In the genomic region with DNA sequence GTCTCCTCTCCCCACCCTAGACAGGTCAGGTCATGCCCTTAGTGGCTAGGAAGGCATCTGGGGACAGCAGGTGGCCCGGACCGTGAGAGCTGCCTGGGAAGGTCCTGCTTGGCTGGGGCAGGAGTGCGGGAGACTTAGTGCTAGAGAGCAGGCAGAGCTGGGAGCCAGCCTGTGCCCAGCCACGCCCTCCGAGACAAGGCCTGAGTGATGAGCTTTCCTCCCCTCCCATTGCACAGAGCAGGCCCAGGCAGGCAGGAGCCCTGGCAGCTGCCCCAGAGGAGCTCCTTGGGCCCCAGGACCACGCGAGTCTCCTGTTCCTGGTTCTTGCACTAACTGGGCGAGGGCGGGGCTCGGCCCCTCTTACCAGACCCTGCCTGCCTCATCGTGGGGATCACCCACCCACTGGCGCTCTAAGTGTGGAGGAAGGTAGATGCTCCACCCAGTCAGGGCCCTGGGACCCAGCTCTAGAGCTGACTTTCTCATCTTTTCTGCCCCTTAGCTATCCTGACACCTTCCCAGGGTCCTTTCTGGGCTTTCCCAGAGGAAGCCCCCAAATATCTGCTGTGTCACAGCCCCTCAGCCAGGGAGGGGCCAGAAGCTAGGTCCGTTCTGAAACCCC, we compare ENCODE assay signal across 10 cellular contexts. TPM values are rescaled to one million over a fixed set of nuclear protein-coding genes. Genes with fewer than 3 reads are reported as not detected.
DNase-seq lines count a peak whose midpoint lies in the region; ATAC-seq and TF ChIP-seq lines count a peak whose summit lies in the region.
"Had no signal": no experiment of that assay in that cellular context is flagged by ENCODE, and none has a peak within 500 bp of the region (broad histone marks: within the 10 kb centered on the region; RNA-seq: fewer than 3 reads in every experiment).

No MANE protein-coding gene starts in this region.

- TF ChIP-seq RAD21 in IMR-90 (IDR thresholded peaks at IDR 0.05; ENCODE audit: low read length) (no peak), SK-N-SH (IDR thresholded peaks at IDR 0.05; ENCODE audit: low read length) (no peak)

- no peaks in the 10 kb centered on the region for H3K36me3 ChIP-seq in IMR-90 (ENCODE audit: control insufficient read depth, insufficient read depth, low read length)
- H3K36me3 ChIP-seq in SK-N-SH (replicated peaks in 1 of 2; ENCODE audit: control insufficient read depth in 1 of 2, insufficient read depth in 2 of 2, low read length in 1 of 2) = no peaks in the 10 kb centered on the region
- peaks cover 0 to 11% of the 10 kb centered on the region in 2 experiments for H3K36me3 ChIP-seq in mesenchymal stem cell (ENCODE audit: control insufficient read depth in 1 of 2, insufficient read depth in 2 of 2, low read depth in 1 of 2, low read length in 2 of 2)
- H3K36me3 ChIP-seq: spleen had no signal

- peak overlapping the region; percentile 64 for H3K27ac ChIP-seq in IMR-90 (ENCODE audit: insufficient read depth, low read length)
- peak overlapping the region; percentile 81 to 85 for H3K27ac ChIP-seq in SK-N-SH (ENCODE audit: low read depth in 2 of 2, low read length in 1 of 2)
- H3K27ac ChIP-seq in mesenchymal stem cell (ENCODE audit: low read length, poor library complexity, severe bottlenecking) = no peak overlapping the region
- H3K27ac ChIP-seq: spleen had no signal

- POLR2A ChIA-PET in IMR-90 (lab: Charles Lee; ENCODE audit: unreplicated experiment) = no interaction called here
- POLR2A ChIA-PET in SK-N-SH (lab: Yijun Ruan, JAX) = interaction anchor here (0.5 to 1.0 kb wide), 2 partner anchors 11 to 18 kb away, joined by 3 to 4 read pairs; no protein-coding TSS in a partner anchor

- H4K5ac ChIP-seq in IMR-90 (ENCODE audit: low read depth, low read length) = peak overlapping the region; percentile 52

- peak overlapping the region; percentile 33; the same call in 1 of the 2 replicates for H3K9ac ChIP-seq in IMR-90 (ENCODE audit: low read depth, low read length)
- H3K9ac ChIP-seq in SK-N-SH = peak overlapping the region; percentile 56
- no peak overlapping the region for H3K9ac ChIP-seq in mesenchymal stem cell (ENCODE audit: low read length)

- no peaks in the 10 kb centered on the region for H3K9me2 ChIP-seq in SK-N-SH

- CTCF ChIA-PET in IMR-90 (lab: Yijun Ruan, JAX) (interaction anchor here (0.5 to 1.0 kb wide), 2 partner anchors 18 to 27 kb away, joined by 3 read pairs; no protein-coding TSS in a partner anchor), SK-N-SH (lab: Yijun Ruan, JAX) (interaction anchor here (1.0 to 2.1 kb wide), 4 partner anchors 11 to 80 kb away, joined by 3 to 6 read pairs (median 3); no protein-coding TSS in a partner anchor)

- intact Hi-C loops in IMR-90 (cut with micrococcal nuclease) = no loop called here

- DNase-seq in AG08396 (ENCODE audit: low spot score) (peak; percentile 67), IMR-90 (peak; percentile 24), SK-N-SH (no peak), mesenchymal stem cell (peak; percentile 36), NCI-H1048 (lab: John Stamatoyannopoulos, UW) (no peak)
- DNase-seq: activated CD4-positive, alpha-beta T cell treated with anti-CD3 and anti-CD28 coated beads, Interleukin-2, amount 10 ng/mL, durations not matched to agents 7 days and 5 days; spleen had no signal

- H3K4me3 ChIP-seq in IMR-90 (ENCODE audit: insufficient read depth, low read depth, low read length) (no peak overlapping the region), SK-N-SH (ENCODE audit: low read depth in 2 of 2, low read length in 1 of 2) (no peak overlapping the region), mesenchymal stem cell (ENCODE audit: insufficient read depth in 1 of 2, low read depth in 1 of 2, low read length in 2 of 2) (no peak overlapping the region)
- H3K4me3 ChIP-seq: spleen had no signal

- H2BK120ac ChIP-seq in IMR-90 (ENCODE audit: low read depth, low read length) (peak overlapping the region; percentile 100), mesenchymal stem cell (ENCODE audit: low read depth, low read length) (no peak overlapping the region)

- H3K4me1 ChIP-seq in IMR-90 (ENCODE audit: control insufficient read depth, insufficient read depth, low read length) (peaks cover 21% of the 10 kb centered on the region), SK-N-SH (ENCODE audit: control insufficient read depth in 1 of 2, insufficient read depth in 2 of 2, low read depth in 1 of 2, low read length in 1 of 2) (peaks cover 26 to 57% of the 10 kb centered on the region in 2 experiments; a peak in 3 of 4 replicates), mesenchymal stem cell (ENCODE audit: control insufficient read depth, insufficient read depth, low read depth, low read length) (peaks cover 18% of the 10 kb centered on the region)
- H3K4me1 ChIP-seq: spleen had no signal

- TF ChIP-seq POLR2A in IMR-90 (IDR thresholded peaks at IDR 0.05; ENCODE audit: low read depth, low read length) (no peak), GM18505 (IDR thresholded peaks at IDR 0.05; ENCODE audit: borderline replicate concordance, extremely low read depth, insufficient read depth, insufficient read length) (no peak)

- ATAC-seq in IMR-90 (ENCODE audit: low read depth) = peak; percentile 60
- ATAC-seq in HG03097 (IDR thresholded peaks at IDR 0.05; ENCODE audit: low FRiP score, unreplicated experiment) = no peak
- ATAC-seq in GM18505 (IDR thresholded peaks at IDR 0.05; ENCODE audit: unreplicated experiment) = no peak
- no peak for ATAC-seq in HG03039 (IDR thresholded peaks at IDR 0.05; ENCODE audit: unreplicated experiment)

- no peaks in the 10 kb centered on the region for H4K20me1 ChIP-seq in IMR-90 (ENCODE audit: insufficient read depth, low read length)
- H4K20me1 ChIP-seq in SK-N-SH (ENCODE audit: insufficient read depth) = no peaks in the 10 kb centered on the region

- peak overlapping the region; percentile 64 for H3K23ac ChIP-seq in IMR-90 (ENCODE audit: low read depth, low read length)
- no peak overlapping the region for H3K23ac ChIP-seq in mesenchymal stem cell (ENCODE audit: low read length in 2 of 2)

- peak overlapping the region; percentile 60 for H2AK9ac ChIP-seq in IMR-90 (replicated peaks; ENCODE audit: low read depth, low read length, poor library complexity)

- dilution Hi-C loops in IMR-90 (cut with HindIII; ENCODE audit: low sequenced_read_pairs, unreplicated experiment) = no loop called here

- peak overlapping the region; percentile 100 for H3K4ac ChIP-seq in IMR-90 (ENCODE audit: low read depth, low read length)
- no peak overlapping the region for H3K4ac ChIP-seq in mesenchymal stem cell (ENCODE audit: low read depth in 1 of 2, low read length in 2 of 2)

- H2BK12ac ChIP-seq in mesenchymal stem cell (ENCODE audit: low read length in 2 of 2) = peak overlapping the region in 1 of 2 experiments; percentile 27

- in situ Hi-C loops in IMR-90 (cut with MboI; ENCODE audit: low sequenced_read_pairs) = no loop called here

- no peaks in the 10 kb centered on the region for H3K27me3 ChIP-seq in IMR-90 (ENCODE audit: control insufficient read depth, insufficient read depth, low read length)
- no peaks in the 10 kb centered on the region for H3K27me3 ChIP-seq in SK-N-SH (ENCODE audit: insufficient read depth)
- H3K27me3 ChIP-seq in mesenchymal stem cell (ENCODE audit: control insufficient read depth in 1 of 2, insufficient read depth in 1 of 2, low read length in 2 of 2) = peaks cover 9 to 22% of the 10 kb centered on the region in 2 experiments

- H2BK20ac ChIP-seq in IMR-90 (ENCODE audit: low read depth, low read length) = peak overlapping the region; percentile 99

- H3K9me1 ChIP-seq in IMR-90 (ENCODE audit: insufficient read depth, low read length) = peaks cover 13% of the 10 kb centered on the region

- H3K14ac ChIP-seq in IMR-90 (replicated peaks; ENCODE audit: low read depth, low read length) = peak overlapping the region; percentile 97
- H3K14ac ChIP-seq in mesenchymal stem cell (ENCODE audit: low read length in 2 of 2) = peak overlapping the region in 1 of 2 experiments; percentile 90

- 50% methylated on average over 2 of the region's 13 CpGs; no CpG with 5 or more reads in 1 of the 2 experiments for WGBS in IMR-90 (ENCODE audit: extremely low coverage in 2 of 2, insufficient read length in 1 of 2), 2 experiments
- WGBS in SK-N-SH (ENCODE audit: low lambda C conversion rate) = 40% methylated on average over 1 of the region's 13 CpGs
- WGBS in mesenchymal stem cell = 66% methylated on average over 12 of the region's 13 CpGs

- H3F3A ChIP-seq in SK-N-SH (replicated peaks; ENCODE audit: insufficient read depth) = peaks cover 17% of the 10 kb centered on the region

- peak overlapping the region; percentile 53 for H3K4me2 ChIP-seq in IMR-90 (ENCODE audit: low read depth, low read length)
- H3K4me2 ChIP-seq in SK-N-SH = peak overlapping the region; percentile 43
- no peak overlapping the region for H3K4me2 ChIP-seq in mesenchymal stem cell (ENCODE audit: low read length, poor library complexity, severe bottlenecking)

- peak overlapping the region; percentile 81 to 98 for H4K8ac ChIP-seq in IMR-90 (ENCODE audit: low read depth in 2 of 2, low read length in 2 of 2)
- H4K8ac ChIP-seq in mesenchymal stem cell (ENCODE audit: low read length) = no peak overlapping the region

- H2BK15ac ChIP-seq in IMR-90 (ENCODE audit: low read depth, low read length) (peak overlapping the region; percentile 96; the same call in 2 of the 3 replicates), mesenchymal stem cell (ENCODE audit: low read depth, poor library complexity, severe bottlenecking) (peak overlapping the region; percentile 92)

- no peak for TF ChIP-seq CTCF in IMR-90 (conservative IDR thresholded peaks at IDR 0.05; ENCODE audit: low read depth, low read length)
- no peak for TF ChIP-seq CTCF in SK-N-SH (IDR thresholded peaks at IDR 0.05)

- H3K18ac ChIP-seq in IMR-90 (ENCODE audit: low read depth, low read length) = peak overlapping the region; percentile 71
- no peak overlapping the region for H3K18ac ChIP-seq in mesenchymal stem cell (ENCODE audit: low read depth in 1 of 2, low read length in 2 of 2)

- H3K56ac ChIP-seq in IMR-90 (ENCODE audit: extremely low read depth, insufficient read depth, low read length) = peak overlapping the region; percentile 76

- TF ChIP-seq EP300 in SK-N-SH (IDR thresholded peaks at IDR 0.05; ENCODE audit: borderline replicate concordance in 1 of 2, low read depth in 1 of 2, low read length in 1 of 2) = no peak

- H2AFZ ChIP-seq in IMR-90 (replicated peaks; ENCODE audit: low read length, poor library complexity) = peak overlapping the region; percentile 45
- peak overlapping the region; percentile 65; the same call in 1 of the 2 replicates for H2AFZ ChIP-seq in SK-N-SH (ENCODE audit: low read depth)
- H2AFZ ChIP-seq in mesenchymal stem cell (ENCODE audit: low read depth, low read length) = no peak overlapping the region

- BruUV-seq in IMR-90 (replicated peaks; lab: Mats Ljungman, UMichigan) = no TSS peak

- H2AK5ac ChIP-seq in IMR-90 (ENCODE audit: low read depth, low read length) (peak overlapping the region; percentile 100), mesenchymal stem cell (ENCODE audit: low read length, severe bottlenecking) (no peak overlapping the region)

- H2BK5ac ChIP-seq in IMR-90 (ENCODE audit: low read depth, low read length, poor library complexity, severe bottlenecking) = peak overlapping the region; percentile 90
- H2BK5ac ChIP-seq in mesenchymal stem cell (ENCODE audit: low read depth, low read length, poor library complexity, severe bottlenecking) = no peak overlapping the region

- no peaks in the 10 kb centered on the region for H3K79me2 ChIP-seq in SK-N-SH (ENCODE audit: insufficient read depth)

- H4K91ac ChIP-seq in IMR-90 (ENCODE audit: insufficient read depth, low read depth, low read length) (peak overlapping the region; percentile 99), mesenchymal stem cell (ENCODE audit: low read length) (peak overlapping the region; percentile 19)

- no peaks in the 10 kb centered on the region for H3K9me3 ChIP-seq in IMR-90 (ENCODE audit: control insufficient read depth, insufficient read depth, low read length)
- H3K9me3 ChIP-seq in SK-N-SH = no peaks in the 10 kb centered on the region
- no peaks in the 10 kb centered on the region for H3K9me3 ChIP-seq in mesenchymal stem cell (ENCODE audit: control insufficient read depth, low read length)
- H3K9me3 ChIP-seq: spleen had no signal

- H3K79me1 ChIP-seq in IMR-90 (ENCODE audit: low read depth in 1 of 2, low read length in 2 of 2) = peaks cover 0 to 26% of the 10 kb centered on the region in 2 experiments; a peak in 2 of 4 replicates
- H3K79me1 ChIP-seq in mesenchymal stem cell (replicated peaks; ENCODE audit: low read length, poor library complexity, severe bottlenecking) = peaks cover 3% of the 10 kb centered on the region

RNA-seq across cellular contexts. Expression of a gene that starts 44.9 kb away (rescaled TPM):
- 2.5 and 4.2 TPM in 2 replicates for total RNA-seq in IMR-90 (2012; rRNA removed)
- polyA plus RNA-seq in IMR-90 (2012; rRNA removed) (9.3 and 10.9 TPM in 2 replicates), SK-N-SH (2012; rRNA removed) (48.3 and 49.1 TPM in 2 replicates)
- 8.0 and 18.4 TPM in 2 replicates for polyA plus RNA-seq in IMR-90 (2012; cell fraction: cytosol; rRNA removed)
- 21.0 and 35.8 TPM in 2 replicates for polyA plus RNA-seq in IMR-90 (2012; cell fraction: nucleus; rRNA removed; ENCODE audit: low replicate concordance)
- 30.5 and 43.7 TPM in 2 replicates for polyA plus RNA-seq in SK-N-SH (2012; cell fraction: cytosol; rRNA removed)
- polyA plus RNA-seq in SK-N-SH (2012; cell fraction: nucleus; rRNA removed) = 84.7 and 105 TPM in 2 replicates
- polyA plus RNA-seq in mesenchymal stem cell (2013, experiment 1 of 2) = 2.9 TPM
- polyA plus RNA-seq in mesenchymal stem cell (2013, experiment 2 of 2) = 3.0 TPM

Comparison
In these comparisons a context has a peak if more than half of its experiments do, and no peak if none do; other contexts are left out.
1. DNase-seq: peak in AG08396 (single experiment), IMR-90 (single experiment) and mesenchymal stem cell (single experiment); none in SK-N-SH (single experiment) and NCI-H1048 (single experiment).